ENCODE assay signal across 1 cellular context in the genomic region with DNA sequence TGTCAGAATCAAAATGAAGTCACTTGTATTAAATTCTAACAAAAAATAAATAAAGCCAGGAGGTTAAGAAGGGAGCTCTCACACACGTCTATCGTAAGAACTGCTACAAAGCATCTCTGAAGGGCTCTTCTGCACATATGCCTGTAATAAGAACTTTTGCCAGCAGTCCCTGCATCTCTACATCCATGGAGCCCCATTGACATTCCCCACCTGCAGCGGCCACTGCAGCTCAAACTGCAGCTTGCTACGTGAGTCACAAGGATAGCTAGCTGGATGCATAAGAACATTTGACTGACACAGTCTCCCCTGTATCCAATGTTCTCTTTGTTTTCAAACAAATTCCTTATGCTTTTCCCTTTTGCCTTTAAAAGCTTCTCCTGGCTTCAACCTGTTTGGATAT.
TF ChIP-seq lines count a peak whose summit lies in the region.

No MANE protein-coding gene starts in this region.

TF ChIP-seq in K562, 482 proteins besides CTCF, POLR2A, EP300 and RAD21 (continued from another document):
- TF ChIP-seq, protein P1, sequence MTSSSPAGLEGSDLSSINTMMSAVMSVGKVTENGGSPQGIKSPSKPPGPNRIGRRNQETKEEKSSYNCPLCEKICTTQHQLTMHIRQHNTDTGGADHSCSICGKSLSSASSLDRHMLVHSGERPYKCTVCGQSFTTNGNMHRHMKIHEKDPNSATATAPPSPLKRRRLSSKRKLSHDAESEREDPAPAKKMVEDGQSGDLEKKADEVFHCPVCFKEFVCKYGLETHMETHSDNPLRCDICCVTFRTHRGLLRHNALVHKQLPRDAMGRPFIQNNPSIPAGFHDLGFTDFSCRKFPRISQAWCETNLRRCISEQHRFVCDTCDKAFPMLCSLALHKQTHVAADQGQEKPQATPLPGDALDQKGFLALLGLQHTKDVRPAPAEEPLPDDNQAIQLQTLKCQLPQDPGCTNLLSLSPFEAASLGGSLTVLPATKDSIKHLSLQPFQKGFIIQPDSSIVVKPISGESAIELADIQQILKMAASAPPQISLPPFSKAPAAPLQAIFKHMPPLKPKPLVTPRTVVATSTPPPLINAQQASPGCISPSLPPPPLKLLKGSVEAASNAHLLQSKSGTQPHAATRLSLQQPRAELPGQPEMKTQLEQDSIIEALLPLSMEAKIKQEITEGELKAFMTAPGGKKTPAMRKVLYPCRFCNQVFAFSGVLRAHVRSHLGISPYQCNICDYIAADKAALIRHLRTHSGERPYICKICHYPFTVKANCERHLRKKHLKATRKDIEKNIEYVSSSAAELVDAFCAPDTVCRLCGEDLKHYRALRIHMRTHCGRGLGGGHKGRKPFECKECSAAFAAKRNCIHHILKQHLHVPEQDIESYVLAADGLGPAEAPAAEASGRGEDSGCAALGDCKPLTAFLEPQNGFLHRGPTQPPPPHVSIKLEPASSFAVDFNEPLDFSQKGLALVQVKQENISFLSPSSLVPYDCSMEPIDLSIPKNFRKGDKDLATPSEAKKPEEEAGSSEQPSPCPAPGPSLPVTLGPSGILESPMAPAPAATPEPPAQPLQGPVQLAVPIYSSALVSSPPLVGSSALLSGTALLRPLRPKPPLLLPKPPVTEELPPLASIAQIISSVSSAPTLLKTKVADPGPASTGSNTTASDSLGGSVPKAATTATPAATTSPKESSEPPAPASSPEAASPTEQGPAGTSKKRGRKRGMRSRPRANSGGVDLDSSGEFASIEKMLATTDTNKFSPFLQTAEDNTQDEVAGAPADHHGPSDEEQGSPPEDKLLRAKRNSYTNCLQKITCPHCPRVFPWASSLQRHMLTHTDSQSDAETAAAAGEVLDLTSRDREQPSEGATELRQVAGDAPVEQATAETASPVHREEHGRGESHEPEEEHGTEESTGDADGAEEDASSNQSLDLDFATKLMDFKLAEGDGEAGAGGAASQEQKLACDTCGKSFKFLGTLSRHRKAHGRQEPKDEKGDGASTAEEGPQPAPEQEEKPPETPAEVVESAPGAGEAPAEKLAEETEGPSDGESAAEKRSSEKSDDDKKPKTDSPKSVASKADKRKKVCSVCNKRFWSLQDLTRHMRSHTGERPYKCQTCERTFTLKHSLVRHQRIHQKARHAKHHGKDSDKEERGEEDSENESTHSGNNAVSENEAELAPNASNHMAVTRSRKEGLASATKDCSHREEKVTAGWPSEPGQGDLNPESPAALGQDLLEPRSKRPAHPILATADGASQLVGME (CRISPR knock-in tag; IDR thresholded peaks at IDR 0.05) = no peak
- TF ChIP-seq EP400 (IDR thresholded peaks at IDR 0.05) (no peak), ZNF174 (CRISPR knock-in tag; IDR thresholded peaks at IDR 0.05) (no peak), KLF10 (CRISPR knock-in tag; IDR thresholded peaks at IDR 0.05) (no peak), NFRKB (IDR thresholded peaks at IDR 0.05; ENCODE audit: low read depth) (no peak)
- TF ChIP-seq, protein P2, sequence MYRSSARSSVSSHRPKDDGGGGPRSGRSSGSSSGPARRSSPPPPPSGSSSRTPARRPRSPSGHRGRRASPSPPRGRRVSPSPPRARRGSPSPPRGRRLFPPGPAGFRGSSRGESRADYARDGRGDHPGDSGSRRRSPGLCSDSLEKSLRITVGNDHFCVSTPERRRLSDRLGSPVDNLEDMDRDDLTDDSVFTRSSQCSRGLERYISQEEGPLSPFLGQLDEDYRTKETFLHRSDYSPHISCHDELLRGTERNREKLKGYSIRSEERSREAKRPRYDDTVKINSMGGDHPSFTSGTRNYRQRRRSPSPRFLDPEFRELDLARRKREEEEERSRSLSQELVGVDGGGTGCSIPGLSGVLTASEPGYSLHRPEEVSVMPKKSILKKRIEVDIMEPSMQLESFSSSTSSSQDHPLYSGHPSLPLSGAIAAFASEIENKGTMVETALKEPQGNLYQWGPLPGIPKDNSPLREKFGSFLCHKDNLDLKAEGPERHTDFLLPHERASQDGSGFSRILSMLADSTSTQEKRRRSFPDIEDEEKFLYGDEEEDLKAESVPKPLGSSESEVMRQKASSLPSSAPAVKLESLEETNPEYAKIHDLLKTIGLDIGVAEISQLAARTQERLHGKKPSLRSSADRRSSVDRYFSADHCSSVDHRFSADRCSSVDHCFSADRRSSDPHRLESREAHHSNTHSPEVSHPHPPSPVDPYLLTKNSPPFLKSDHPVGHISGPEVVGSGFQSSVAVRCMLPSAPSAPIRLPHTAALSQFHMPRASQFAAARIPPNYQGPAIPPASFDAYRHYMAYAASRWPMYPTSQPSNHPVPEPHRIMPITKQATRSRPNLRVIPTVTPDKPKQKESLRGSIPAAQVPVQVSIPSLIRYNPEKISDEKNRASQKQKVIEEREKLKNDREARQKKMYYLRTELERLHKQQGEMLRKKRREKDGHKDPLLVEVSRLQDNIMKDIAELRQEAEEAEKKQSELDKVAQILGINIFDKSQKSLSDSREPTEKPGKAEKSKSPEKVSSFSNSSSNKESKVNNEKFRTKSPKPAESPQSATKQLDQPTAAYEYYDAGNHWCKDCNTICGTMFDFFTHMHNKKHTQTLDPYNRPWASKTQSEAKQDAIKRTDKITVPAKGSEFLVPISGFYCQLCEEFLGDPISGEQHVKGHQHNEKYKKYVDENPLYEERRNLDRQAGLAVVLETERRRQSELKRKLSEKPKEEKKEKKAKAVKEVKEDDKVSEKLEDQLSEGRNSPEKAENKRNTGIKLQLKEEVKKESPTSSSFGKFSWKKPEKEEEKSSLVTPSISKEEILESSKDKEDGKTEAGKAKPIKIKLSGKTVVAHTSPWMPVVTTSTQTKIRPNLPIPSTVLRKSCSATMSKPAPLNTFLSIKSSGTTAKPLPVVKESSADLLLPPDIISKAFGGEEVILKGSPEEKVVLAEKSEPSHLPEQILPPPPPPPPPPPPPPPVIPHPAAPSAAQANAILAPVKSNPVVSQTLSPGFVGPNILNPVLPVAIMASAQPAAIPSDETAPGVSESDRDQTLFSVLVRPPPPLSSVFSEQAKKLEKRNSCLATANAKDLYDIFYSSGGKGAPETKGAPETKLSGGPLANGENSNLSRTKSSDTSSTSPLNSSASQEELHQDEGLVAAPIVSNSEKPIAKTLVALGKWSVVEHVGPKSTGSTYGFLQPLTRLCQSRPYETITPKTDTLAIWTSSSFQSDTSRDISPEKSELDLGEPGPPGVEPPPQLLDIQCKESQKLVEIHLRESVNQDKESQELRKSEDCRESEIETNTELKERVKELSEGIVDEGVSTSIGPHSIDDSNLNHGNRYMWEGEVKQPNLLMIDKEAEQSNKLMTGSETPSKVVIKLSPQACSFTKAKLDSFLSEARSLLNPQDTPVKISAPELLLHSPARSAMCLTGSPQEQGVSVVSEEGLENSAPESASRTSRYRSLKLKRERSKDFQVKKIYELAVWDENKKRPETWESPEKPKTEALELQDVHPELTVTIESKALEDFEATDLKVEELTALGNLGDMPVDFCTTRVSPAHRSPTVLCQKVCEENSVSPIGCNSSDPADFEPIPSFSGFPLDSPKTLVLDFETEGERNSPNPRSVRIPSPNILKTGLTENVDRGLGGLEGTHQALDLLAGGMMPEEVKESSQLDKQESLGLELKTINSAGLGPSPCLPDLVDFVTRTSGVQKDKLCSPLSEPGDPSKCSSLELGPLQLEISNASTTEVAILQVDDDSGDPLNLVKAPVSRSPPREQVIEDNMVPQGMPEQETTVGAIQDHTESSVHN (IDR thresholded peaks at IDR 0.05; ENCODE audit: borderline replicate concordance in 1 of 2, low read depth in 1 of 2) = no peak
- TF ChIP-seq, protein P3, sequence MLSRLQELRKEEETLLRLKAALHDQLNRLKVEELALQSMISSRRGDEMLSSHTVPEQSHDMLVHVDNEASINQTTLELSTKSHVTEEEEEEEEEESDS (CRISPR knock-in tag; IDR thresholded peaks at IDR 0.05) = no peak
- TF ChIP-seq, protein P4, sequence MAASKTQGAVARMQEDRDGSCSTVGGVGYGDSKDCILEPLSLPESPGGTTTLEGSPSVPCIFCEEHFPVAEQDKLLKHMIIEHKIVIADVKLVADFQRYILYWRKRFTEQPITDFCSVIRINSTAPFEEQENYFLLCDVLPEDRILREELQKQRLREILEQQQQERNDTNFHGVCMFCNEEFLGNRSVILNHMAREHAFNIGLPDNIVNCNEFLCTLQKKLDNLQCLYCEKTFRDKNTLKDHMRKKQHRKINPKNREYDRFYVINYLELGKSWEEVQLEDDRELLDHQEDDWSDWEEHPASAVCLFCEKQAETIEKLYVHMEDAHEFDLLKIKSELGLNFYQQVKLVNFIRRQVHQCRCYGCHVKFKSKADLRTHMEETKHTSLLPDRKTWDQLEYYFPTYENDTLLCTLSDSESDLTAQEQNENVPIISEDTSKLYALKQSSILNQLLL (CRISPR knock-in tag; IDR thresholded peaks at IDR 0.05; ENCODE audit: borderline replicate concordance) = no peak
- TF ChIP-seq, protein P5, sequence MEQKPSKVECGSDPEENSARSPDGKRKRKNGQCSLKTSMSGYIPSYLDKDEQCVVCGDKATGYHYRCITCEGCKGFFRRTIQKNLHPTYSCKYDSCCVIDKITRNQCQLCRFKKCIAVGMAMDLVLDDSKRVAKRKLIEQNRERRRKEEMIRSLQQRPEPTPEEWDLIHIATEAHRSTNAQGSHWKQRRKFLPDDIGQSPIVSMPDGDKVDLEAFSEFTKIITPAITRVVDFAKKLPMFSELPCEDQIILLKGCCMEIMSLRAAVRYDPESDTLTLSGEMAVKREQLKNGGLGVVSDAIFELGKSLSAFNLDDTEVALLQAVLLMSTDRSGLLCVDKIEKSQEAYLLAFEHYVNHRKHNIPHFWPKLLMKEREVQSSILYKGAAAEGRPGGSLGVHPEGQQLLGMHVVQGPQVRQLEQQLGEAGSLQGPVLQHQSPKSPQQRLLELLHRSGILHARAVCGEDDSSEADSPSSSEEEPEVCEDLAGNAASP (IDR thresholded peaks at IDR 0.05) = no peak
- TF ChIP-seq, protein P6, sequence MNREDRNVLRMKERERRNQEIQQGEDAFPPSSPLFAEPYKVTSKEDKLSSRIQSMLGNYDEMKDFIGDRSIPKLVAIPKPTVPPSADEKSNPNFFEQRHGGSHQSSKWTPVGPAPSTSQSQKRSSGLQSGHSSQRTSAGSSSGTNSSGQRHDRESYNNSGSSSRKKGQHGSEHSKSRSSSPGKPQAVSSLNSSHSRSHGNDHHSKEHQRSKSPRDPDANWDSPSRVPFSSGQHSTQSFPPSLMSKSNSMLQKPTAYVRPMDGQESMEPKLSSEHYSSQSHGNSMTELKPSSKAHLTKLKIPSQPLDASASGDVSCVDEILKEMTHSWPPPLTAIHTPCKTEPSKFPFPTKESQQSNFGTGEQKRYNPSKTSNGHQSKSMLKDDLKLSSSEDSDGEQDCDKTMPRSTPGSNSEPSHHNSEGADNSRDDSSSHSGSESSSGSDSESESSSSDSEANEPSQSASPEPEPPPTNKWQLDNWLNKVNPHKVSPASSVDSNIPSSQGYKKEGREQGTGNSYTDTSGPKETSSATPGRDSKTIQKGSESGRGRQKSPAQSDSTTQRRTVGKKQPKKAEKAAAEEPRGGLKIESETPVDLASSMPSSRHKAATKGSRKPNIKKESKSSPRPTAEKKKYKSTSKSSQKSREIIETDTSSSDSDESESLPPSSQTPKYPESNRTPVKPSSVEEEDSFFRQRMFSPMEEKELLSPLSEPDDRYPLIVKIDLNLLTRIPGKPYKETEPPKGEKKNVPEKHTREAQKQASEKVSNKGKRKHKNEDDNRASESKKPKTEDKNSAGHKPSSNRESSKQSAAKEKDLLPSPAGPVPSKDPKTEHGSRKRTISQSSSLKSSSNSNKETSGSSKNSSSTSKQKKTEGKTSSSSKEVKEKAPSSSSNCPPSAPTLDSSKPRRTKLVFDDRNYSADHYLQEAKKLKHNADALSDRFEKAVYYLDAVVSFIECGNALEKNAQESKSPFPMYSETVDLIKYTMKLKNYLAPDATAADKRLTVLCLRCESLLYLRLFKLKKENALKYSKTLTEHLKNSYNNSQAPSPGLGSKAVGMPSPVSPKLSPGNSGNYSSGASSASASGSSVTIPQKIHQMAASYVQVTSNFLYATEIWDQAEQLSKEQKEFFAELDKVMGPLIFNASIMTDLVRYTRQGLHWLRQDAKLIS (CRISPR knock-in tag; IDR thresholded peaks at IDR 0.05) = no peak
- TF ChIP-seq, protein P7, sequence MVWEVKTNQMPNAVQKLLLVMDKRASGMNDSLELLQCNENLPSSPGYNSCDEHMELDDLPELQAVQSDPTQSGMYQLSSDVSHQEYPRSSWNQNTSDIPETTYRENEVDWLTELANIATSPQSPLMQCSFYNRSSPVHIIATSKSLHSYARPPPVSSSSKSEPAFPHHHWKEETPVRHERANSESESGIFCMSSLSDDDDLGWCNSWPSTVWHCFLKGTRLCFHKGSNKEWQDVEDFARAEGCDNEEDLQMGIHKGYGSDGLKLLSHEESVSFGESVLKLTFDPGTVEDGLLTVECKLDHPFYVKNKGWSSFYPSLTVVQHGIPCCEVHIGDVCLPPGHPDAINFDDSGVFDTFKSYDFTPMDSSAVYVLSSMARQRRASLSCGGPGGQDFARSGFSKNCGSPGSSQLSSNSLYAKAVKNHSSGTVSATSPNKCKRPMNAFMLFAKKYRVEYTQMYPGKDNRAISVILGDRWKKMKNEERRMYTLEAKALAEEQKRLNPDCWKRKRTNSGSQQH (CRISPR knock-in tag; IDR thresholded peaks at IDR 0.05) = no peak
